8 cellular contexts compared by ENCODE assay signal in genomic region chr9:5389109-5389732, GRCh38. TPM values are rescaled to one million over a fixed set of nuclear protein-coding genes. Genes with fewer than 3 reads are reported as not detected.
DNase-seq lines count a peak whose midpoint lies in the region; ATAC-seq and TF ChIP-seq lines count a peak whose summit lies in the region.

No MANE protein-coding gene starts in this region.

- DNase-seq in SIG-M5 treated with dmso at 0.1 percent for 504 hours (lab: John Stamatoyannopoulos, UW; ENCODE audit: unreplicated experiment) (peak; percentile 39), SIG-M5 (lab: John Stamatoyannopoulos, UW) (no peak), chondrocyte (ENCODE audit: low spot score) (no peak), cerebellar nuclear complex (lab: John Stamatoyannopoulos, UW) (no peak)
- DNase-seq in activated CD4-positive, alpha-beta memory T cell treated with anti-CD3 and anti-CD28 coated beads, Interleukin-2, amount 10 ng/mL, durations not matched to agents 7 days and 5 days = peak; percentile 51

- no peak overlapping the region for H3K4me3 Mint-ChIP-seq in activated CD4-positive, alpha-beta memory T cell treated with anti-CD3 and anti-CD28 coated beads, Interleukin-2, amount 10 ng/mL, durations not matched to agents 7 days and 5 days
- H3K4me3 Mint-ChIP-seq in chondrocyte (ENCODE audit: unreplicated experiment) = no peak overlapping the region

- POLR2A ChIA-PET in activated CD4-positive, alpha-beta memory T cell treated with anti-CD3 and anti-CD28 coated beads, Interleukin-2, amount 10 ng/mL, durations not matched to agents 7 days and 5 days (lab: Charles Lee) = no interaction called here

- no peaks in the 10 kb centered on the region for H3K36me3 ChIP-seq in skeletal muscle satellite cell (ENCODE audit: insufficient read depth, low read length)

- CTCF ChIA-PET in activated CD4-positive, alpha-beta memory T cell treated with anti-CD3 and anti-CD28 coated beads, Interleukin-2, amount 10 ng/mL, durations not matched to agents 7 days and 5 days (lab: Charles Lee) = no interaction called here

- H3K4me2 ChIP-seq in skeletal muscle satellite cell (ENCODE audit: low read length) = peak overlapping the region; percentile 23

- H3K4me1 Mint-ChIP-seq in activated CD4-positive, alpha-beta memory T cell treated with anti-CD3 and anti-CD28 coated beads, Interleukin-2, amount 10 ng/mL, durations not matched to agents 7 days and 5 days = peaks cover 29% of the 10 kb centered on the region
- H3K4me1 Mint-ChIP-seq in chondrocyte (ENCODE audit: low read depth) = peaks cover 28% of the 10 kb centered on the region

- H3K4me1 ChIP-seq in skeletal muscle satellite cell (ENCODE audit: control insufficient read depth, insufficient read depth, low read length) = peaks cover 21% of the 10 kb centered on the region

- H3K9ac ChIP-seq in skeletal muscle satellite cell (ENCODE audit: low read depth, low read length) = no peak overlapping the region

- no peak overlapping the region for H3K4me3 ChIP-seq in skeletal muscle satellite cell (ENCODE audit: low read length)

- ATAC-seq in HG03159 (IDR thresholded peaks at IDR 0.05; ENCODE audit: unreplicated experiment) (peak; percentile 72), GM18909 (IDR thresholded peaks at IDR 0.05; ENCODE audit: poor library complexity, unreplicated experiment) (no peak)

- no peaks in the 10 kb centered on the region for H3K9me3 Mint-ChIP-seq in activated CD4-positive, alpha-beta memory T cell treated with anti-CD3 and anti-CD28 coated beads, Interleukin-2, amount 10 ng/mL, durations not matched to agents 7 days and 5 days
- no peaks in the 10 kb centered on the region for H3K9me3 Mint-ChIP-seq in chondrocyte (ENCODE audit: low read depth)

- no peaks in the 10 kb centered on the region for H3K27me3 ChIP-seq in skeletal muscle satellite cell (ENCODE audit: control insufficient read depth, insufficient read depth, low read length)

- no peaks in the 10 kb centered on the region for H3K9me3 ChIP-seq in skeletal muscle satellite cell (replicated peaks; ENCODE audit: low read length)

- no peak for TF ChIP-seq CTCF in chondrocyte (IDR thresholded peaks at IDR 0.05)

- peaks cover 3% of the 10 kb centered on the region for H3K36me3 Mint-ChIP-seq in activated CD4-positive, alpha-beta memory T cell treated with anti-CD3 and anti-CD28 coated beads, Interleukin-2, amount 10 ng/mL, durations not matched to agents 7 days and 5 days (ENCODE audit: low read depth)
- peaks cover 3% of the 10 kb centered on the region for H3K36me3 Mint-ChIP-seq in chondrocyte (ENCODE audit: low read depth)

- H3K27me3 Mint-ChIP-seq in activated CD4-positive, alpha-beta memory T cell treated with anti-CD3 and anti-CD28 coated beads, Interleukin-2, amount 10 ng/mL, durations not matched to agents 7 days and 5 days = no peaks in the 10 kb centered on the region
- no peaks in the 10 kb centered on the region for H3K27me3 Mint-ChIP-seq in chondrocyte (ENCODE audit: low read depth)

- H3K27ac Mint-ChIP-seq in activated CD4-positive, alpha-beta memory T cell treated with anti-CD3 and anti-CD28 coated beads, Interleukin-2, amount 10 ng/mL, durations not matched to agents 7 days and 5 days = no peak overlapping the region
- no peak overlapping the region for H3K27ac Mint-ChIP-seq in chondrocyte (ENCODE audit: unreplicated experiment)

RNA-seq across cellular contexts. Expression of gene PLGRKT, which starts 48.5 kb away (rescaled TPM):
- 10 to 100 TPM; 32.0 TPM for total RNA-seq in activated CD4-positive, alpha-beta memory T cell treated with anti-CD3 and anti-CD28 coated beads, Interleukin-2, amount 10 ng/mL, durations not matched to agents 7 days and 5 days
- 21.5 and 30.4 TPM in 2 replicates for total RNA-seq in skeletal muscle satellite cell (2012; rRNA removed)
- total RNA-seq in chondrocyte = 11.1 to 16.6 TPM (median 13.5 TPM) in 3 replicates

RNA-seq across cellular contexts. Expression of gene RLN1, which starts 49.5 kb away (rescaled TPM):
- total RNA-seq in activated CD4-positive, alpha-beta memory T cell treated with anti-CD3 and anti-CD28 coated beads, Interleukin-2, amount 10 ng/mL, durations not matched to agents 7 days and 5 days = 1 to 10 TPM; 2.0 to 2.2 TPM
- not detected in 2 replicates for total RNA-seq in skeletal muscle satellite cell (2012; rRNA removed)
- total RNA-seq in chondrocyte = not detected in 3 replicates

Comparison
In these comparisons a context has a peak if more than half of its experiments do, and no peak if none do; other contexts are left out.
1. DNase-seq: peak in SIG-M5 treated with dmso at 0.1 percent for 504 hours (single experiment) and activated CD4-positive, alpha-beta memory T cell treated with anti-CD3 and anti-CD28 coated beads, Interleukin-2, amount 10 ng/mL, durations not matched to agents 7 days and 5 days (single experiment); none in SIG-M5 (single experiment), chondrocyte (single experiment) and cerebellar nuclear complex (0 of 2).